In the genomic region with DNA sequence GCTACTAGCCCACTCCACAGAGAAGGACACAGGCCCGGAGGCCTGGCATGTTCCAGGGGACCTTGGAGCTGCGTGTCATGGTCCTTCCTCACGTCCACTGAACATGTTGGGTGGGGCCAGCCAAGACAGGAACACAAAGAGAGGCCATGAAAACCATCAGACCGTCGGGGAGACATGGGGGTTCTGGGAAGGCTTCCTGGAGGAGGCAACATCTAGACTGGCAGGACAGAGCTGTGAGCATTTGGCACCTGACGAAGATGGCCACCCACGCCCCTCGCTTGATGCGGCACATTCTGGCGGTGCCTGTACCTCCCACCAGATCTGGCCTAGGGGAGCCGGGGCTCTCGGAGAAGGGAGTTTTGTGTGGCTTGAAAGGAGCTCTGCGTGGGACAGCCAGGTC, we compare ENCODE assay signal across 30 cellular contexts. TPM values are rescaled to one million over a fixed set of nuclear protein-coding genes. Genes with fewer than 3 reads are reported as not detected.
DNase-seq lines count a peak whose midpoint lies in the region; ATAC-seq, FAIRE-seq and TF ChIP-seq lines count a peak whose summit lies in the region.
"Had no signal": no experiment of that assay in that cellular context is flagged by ENCODE, and none has a peak within 500 bp of the region (broad histone marks: within the 10 kb centered on the region; RNA-seq: fewer than 3 reads in every experiment).

No MANE protein-coding gene starts in this region.

- no peaks in the 10 kb centered on the region for H3K27me3 ChIP-seq in SK-N-SH (ENCODE audit: insufficient read depth)
- no peaks in the 10 kb centered on the region for H3K27me3 ChIP-seq in K562 (ENCODE audit: control insufficient read depth in 2 of 2, insufficient read depth in 2 of 2, low read length in 2 of 2)
- H3K27me3 ChIP-seq in neural progenitor cell: no peaks in the 10 kb centered on the region
- H3K27me3 ChIP-seq: SJSA1 had no signal

- H3K4me1 ChIP-seq in SK-N-SH (ENCODE audit: control insufficient read depth in 1 of 2, insufficient read depth in 2 of 2, low read depth in 1 of 2, low read length in 1 of 2): peaks cover 0 to 19% of the 10 kb centered on the region in 2 experiments; a peak in 1 of 4 replicates
- H3K4me1 ChIP-seq in A549: no peaks in the 10 kb centered on the region
- H3K4me1 ChIP-seq in K562 (replicated peaks in 1 of 2; ENCODE audit: control insufficient read depth in 2 of 2, insufficient read depth in 2 of 2, low read length in 2 of 2): peaks cover 0 to 17% of the 10 kb centered on the region in 2 experiments; a peak in 2 of 5 replicates
- peaks cover under 1% of the 10 kb centered on the region for H3K4me1 ChIP-seq in neural progenitor cell
- H3K4me1 ChIP-seq: HAP-1, SJSA1 had no signal

- TF ChIP-seq CTCF in SK-N-SH (IDR thresholded peaks at IDR 0.05): no peak
- TF ChIP-seq CTCF in A549 (IDR thresholded peaks at IDR 0.05): no peak
- TF ChIP-seq CTCF in K562 (IDR thresholded peaks at IDR 0.05 in 2 of 3, conservative IDR thresholded peaks at IDR 0.05 in 1 of 3; ENCODE audit: insufficient read depth in 2 of 3, low read depth in 1 of 3, low read length in 3 of 3): no peak
- TF ChIP-seq CTCF in neural progenitor cell (IDR thresholded peaks at IDR 0.05): no peak

- FAIRE-seq in A549 (lab: Jason Lieb, UNC): no peak
- no peak for FAIRE-seq in K562 (lab: Jason Lieb, UNC)
- no peak for FAIRE-seq in RCC 7860 (lab: Jason Lieb, UNC)
- FAIRE-seq in GM19239 (lab: Jason Lieb, UNC): no peak
- no peak for FAIRE-seq in HTR-8/SVneo (lab: Jason Lieb, UNC)
- FAIRE-seq: G401.6, GM12878 had no signal

- TF ChIP-seq POLR2A in A549 (IDR thresholded peaks at IDR 0.05; ENCODE audit: low read length): no peak
- TF ChIP-seq POLR2A in K562 (conservative IDR thresholded peaks at IDR 0.05): no peak

- no peak for TF ChIP-seq EP300 in SK-N-SH (IDR thresholded peaks at IDR 0.05; ENCODE audit: borderline replicate concordance in 1 of 2, low read depth in 1 of 2, low read length in 1 of 2)
- no peak for TF ChIP-seq EP300 in A549 (IDR thresholded peaks at IDR 0.05)
- TF ChIP-seq EP300 in K562 (IDR thresholded peaks at IDR 0.05; ENCODE audit: low read length): no peak

- no peaks in the 10 kb centered on the region for H3F3A ChIP-seq in SK-N-SH (replicated peaks; ENCODE audit: insufficient read depth)
- peaks cover 7% of the 10 kb centered on the region for H3F3A ChIP-seq in neural progenitor cell (ENCODE audit: low read depth)

- no peak overlapping the region for H3K4me3 Mint-ChIP-seq in neural progenitor cell
- H3K4me3 Mint-ChIP-seq: CD4-positive, alpha-beta memory T cell; HFFc6 had no signal

- in situ Hi-C loops in K562 (cut with MboI): no loop called here

- peak; percentile 9 for DNase-seq in SK-N-SH
- no peak for DNase-seq in A549 (ENCODE audit: low read depth in 1 of 2, low spot score in 1 of 2)
- DNase-seq in K562 (ENCODE audit: extremely low read depth in 1 of 4, low spot score in 3 of 4): no peak
- DNase-seq in neural progenitor cell (ENCODE audit: low spot score): no peak
- no peak for DNase-seq in RCC 7860 (ENCODE audit: low spot score)
- no peak for DNase-seq in GM19239 (ENCODE audit: insufficient read length, low spot score)
- DNase-seq in HTR-8/SVneo (ENCODE audit: insufficient read length, low spot score): no peak
- DNase-seq: ACHN; C1 segment of cervical spinal cord; CD4-positive, alpha-beta memory T cell; COR-L47; GOT3; HFFc6; IMR-90; NCI-H1048; NCI-H1417; NCI-H1694; NCI-H2029 treated with DMSO at 0.1 percent for 48 hours; NCI-H2227 treated with DMSO at 0.1 percent for 48 hours; NCI-H526 treated with DMSO at 0.1 percent for 48 hours; Right ventricle myocardium superior; RPMI8226 had no signal

- H2AFZ ChIP-seq in SK-N-SH (ENCODE audit: low read depth) (no peak overlapping the region), K562 (ENCODE audit: low read depth, low read length) (no peak overlapping the region), neural progenitor cell (replicated peaks) (no peak overlapping the region)
- H2AFZ ChIP-seq: PC-9 had no signal

- H3K9me3 ChIP-seq in SK-N-SH: no peaks in the 10 kb centered on the region
- no peaks in the 10 kb centered on the region for H3K9me3 ChIP-seq in A549
- no peaks in the 10 kb centered on the region for H3K9me3 ChIP-seq in K562 (replicated peaks; ENCODE audit: control insufficient read depth, insufficient read depth, low read depth, low read length)
- H3K9me3 ChIP-seq in neural progenitor cell (ENCODE audit: low read depth): no peaks in the 10 kb centered on the region
- H3K9me3 ChIP-seq: HAP-1, SJSA1 had no signal

- H3K27me3 Mint-ChIP-seq in neural progenitor cell (ENCODE audit: insufficient read depth, low read depth): peaks cover 1% of the 10 kb centered on the region
- H3K27me3 Mint-ChIP-seq: CD4-positive, alpha-beta memory T cell had no signal

- H3K79me2 ChIP-seq in SK-N-SH (ENCODE audit: insufficient read depth) (no peaks in the 10 kb centered on the region), K562 (ENCODE audit: control insufficient read depth, insufficient read depth, low read length) (no peaks in the 10 kb centered on the region), neural progenitor cell (ENCODE audit: low read depth) (no peaks in the 10 kb centered on the region)

- TF ChIP-seq RAD21 in SK-N-SH (IDR thresholded peaks at IDR 0.05; ENCODE audit: low read length) (no peak), A549 (conservative IDR thresholded peaks at IDR 0.05 in 1 of 2, IDR thresholded peaks at IDR 0.05 in 1 of 2) (no peak), K562 (CRISPR knock-in tag; conservative IDR thresholded peaks at IDR 0.05 in 1 of 2, IDR thresholded peaks at IDR 0.05 in 1 of 2) (no peak)

- H3K9me1 ChIP-seq in K562 (ENCODE audit: control insufficient read depth, insufficient read depth, low read length): no peaks in the 10 kb centered on the region

- CTCF ChIA-PET in SK-N-SH (lab: Yijun Ruan, JAX) (interaction anchor here (10.2 to 24.0 kb wide), 2 partner anchors 7 to 32 kb away, joined by 68 to 642 read pairs; partner anchors contain the start of gene PRR5), A549 (lab: Yijun Ruan, JAX) (interaction anchor here (1.0 to 2.2 kb wide), 3 partner anchors 8 to 43 kb away, joined by 3 to 10 read pairs (median 5); no protein-coding TSS in a partner anchor), K562 (lab: Yijun Ruan, JAX; ENCODE audit: low intra/inter-chr PET ratio) (no interaction called here)

- peaks cover 17% of the 10 kb centered on the region for H3K4me1 Mint-ChIP-seq in neural progenitor cell
- H3K4me1 Mint-ChIP-seq: CD4-positive, alpha-beta memory T cell had no signal

- no peak overlapping the region for H3K9ac ChIP-seq in SK-N-SH
- H3K9ac ChIP-seq in K562 (ENCODE audit: insufficient read depth in 1 of 2, low read depth in 2 of 2, low read length in 2 of 2): no peak overlapping the region
- no peak overlapping the region for H3K9ac ChIP-seq in neural progenitor cell
- H3K9ac ChIP-seq: KMS-11 had no signal

- no peak overlapping the region for H3K27ac ChIP-seq in SK-N-SH (ENCODE audit: low read depth in 2 of 2, low read length in 1 of 2)
- H3K27ac ChIP-seq in A549: no peak overlapping the region
- no peak overlapping the region for H3K27ac ChIP-seq in K562 (ENCODE audit: extremely low read depth, low read depth, low read length)
- H3K27ac ChIP-seq in neural progenitor cell: no peak overlapping the region
- H3K27ac ChIP-seq: 22Rv1, KMS-11, PC-9, SJSA1 had no signal

- H3K36me3 ChIP-seq in SK-N-SH (replicated peaks in 1 of 2; ENCODE audit: control insufficient read depth in 1 of 2, insufficient read depth in 2 of 2, low read length in 1 of 2) (no peaks in the 10 kb centered on the region), K562 (ENCODE audit: control insufficient read depth, insufficient read depth, low read length) (peaks cover 6% of the 10 kb centered on the region; the same call in 2 of the 3 replicates), neural progenitor cell (no peaks in the 10 kb centered on the region)
- H3K36me3 ChIP-seq: HAP-1, SJSA1 had no signal

- 87% methylated on average over 11 of the region's 13 CpGs for WGBS in SK-N-SH (ENCODE audit: low lambda C conversion rate)
- WGBS in A549 (ENCODE audit: missing lambda C conversion rate): 98% methylated on average over 8 of the region's 13 CpGs
- 89% methylated on average over 10 of the region's 13 CpGs for WGBS in K562 (ENCODE audit: insufficient coverage, low coverage, missing lambda C conversion rate)

- no peak for ATAC-seq in SK-N-SH treated with all-trans-retinoic acid at 6 μM for 48 hours
- no peak for ATAC-seq in A549
- no peak for ATAC-seq in K562
- ATAC-seq: GM12878 had no signal

- BruUV-seq in K562 (replicated peaks; lab: Mats Ljungman, UMichigan): no TSS peak

- POLR2A ChIA-PET in SK-N-SH (lab: Yijun Ruan, JAX): no interaction called here
- POLR2A ChIA-PET in A549 (lab: Yijun Ruan, JAX): no interaction called here
- POLR2A ChIA-PET in K562 (lab: Yijun Ruan, JAX): no interaction called here

- H4K20me1 ChIP-seq in SK-N-SH (ENCODE audit: insufficient read depth) (no peaks in the 10 kb centered on the region), K562 (replicated peaks; ENCODE audit: control insufficient read depth, insufficient read depth, low read length) (no peaks in the 10 kb centered on the region), neural progenitor cell (ENCODE audit: low read depth) (no peaks in the 10 kb centered on the region)

- no peaks in the 10 kb centered on the region for H3K9me3 Mint-ChIP-seq in neural progenitor cell
- H3K9me3 Mint-ChIP-seq: CD4-positive, alpha-beta memory T cell had no signal

- intact Hi-C loops in K562 (cut with micrococcal nuclease): no loop called here

- no peaks in the 10 kb centered on the region for H3K9me2 ChIP-seq in SK-N-SH

- H3K36me3 Mint-ChIP-seq in neural progenitor cell: no peaks in the 10 kb centered on the region

- H3K4me2 ChIP-seq in SK-N-SH (no peak overlapping the region), A549 (no peak overlapping the region), K562 (ENCODE audit: insufficient read depth, low read length) (no peak overlapping the region), neural progenitor cell (no peak overlapping the region)
- H3K4me2 ChIP-seq: KMS-11, PC-9 had no signal

- no peak overlapping the region for H3K4me3 ChIP-seq in SK-N-SH (ENCODE audit: low read depth in 2 of 2, low read length in 1 of 2)
- H3K4me3 ChIP-seq in A549: no peak overlapping the region
- H3K4me3 ChIP-seq in K562: no peak overlapping the region
- no peak overlapping the region for H3K4me3 ChIP-seq in neural progenitor cell
- H3K4me3 ChIP-seq: GM12878, HAP-1, PC-9, SJSA1 had no signal

- H3K27ac Mint-ChIP-seq in neural progenitor cell: peak overlapping the region; percentile 33
- H3K27ac Mint-ChIP-seq: HFFc6 had no signal

RNA-seq across cellular contexts. Expression of gene ARHGAP8, which starts 24.7 kb away (rescaled TPM):
- polyA plus RNA-seq in SK-N-SH (2012; rRNA removed) (0.05 and 0.08 TPM in 2 replicates), A549 (2011; rRNA removed) (3.3 and 3.8 TPM in 2 replicates), A549 (2017; fragmentation: RNase III; extraction: RNeasy Plus Mini Kit Qiagen cat#74134 plus additional on column Dnase treatment) (1.2 to 1.5 TPM (median 1.4 TPM) in 3 replicates), K562 (2011; rRNA removed) (0.77 and 1.5 TPM in 2 replicates), K562 (2014; fragmentation: Illumina TruSeq; extraction: Trizol) (0.74 and 0.75 TPM in 2 replicates), K562 (2014; fragmentation: Nextera tagmentation; extraction: Ambion mirVana) (under 1 TPM; 0.15 to 0.18 TPM), K562 (2014; rRNA removed) (1.1 and 1.5 TPM in 2 replicates)
- 0.09 TPM in 1 of 2 replicates, not detected in the other for polyA plus RNA-seq in SK-N-SH (2012; cell fraction: cytosol; rRNA removed)
- polyA plus RNA-seq in SK-N-SH (2012; cell fraction: nucleus; rRNA removed): 0.20 and 0.38 TPM in 2 replicates
- 4.6 and 5.2 TPM in 2 replicates for polyA plus RNA-seq in A549 (2012; cell fraction: cytosol; rRNA removed)
- polyA plus RNA-seq in A549 (2012; cell fraction: nucleus; rRNA removed): 16.2 and 18.8 TPM in 2 replicates
- polyA minus RNA-seq in A549 (2011; rRNA and poly(A)+ RNA removed): 2.9 and 3.6 TPM in 2 replicates
- total RNA-seq in K562 (2011; cell fraction: chromatin; rRNA removed; ENCODE audit: low replicate concordance): 8.0 and 13.9 TPM in 2 replicates
- 5.8 and 7.1 TPM in 2 replicates for total RNA-seq in K562 (2011; cell fraction: nucleolus; rRNA removed)
- 7.0 and 9.0 TPM in 2 replicates for total RNA-seq in K562 (2011; cell fraction: nucleoplasm; rRNA removed)
- total RNA-seq in K562 (2014; rRNA removed) (0.36 and 0.78 TPM in 2 replicates), K562 (2014; rRNA removed; fragmentation: Illumina TruSeq; extraction: Trizol) (0.26 and 0.62 TPM in 2 replicates), K562 (2015; rRNA removed; fragmentation: Illumina TruSeq; extraction: Trizol) (0.30 and 0.43 TPM in 2 replicates), K562 (2021) (1.5 and 2.2 TPM in 2 replicates), neural progenitor cell (ENCODE audit: low replicate concordance) (3.0 and 8.9 TPM in 2 replicates)
- 1.2 and 1.3 TPM in 2 replicates for polyA plus RNA-seq in K562 (2011; cell fraction: cytosol; rRNA removed)
- 2.4 and 3.8 TPM in 2 replicates for polyA plus RNA-seq in K562 (2011; cell fraction: nucleus; rRNA removed)
- 0.48 and 1.4 TPM in 2 replicates for polyA plus RNA-seq in K562 (2012)
- polyA minus RNA-seq in K562 (2011; rRNA and poly(A)+ RNA removed): 0.18 and 0.42 TPM in 2 replicates
- not detected in 2 replicates for polyA minus RNA-seq in K562 (2011; cell fraction: cytosol; rRNA and poly(A)+ RNA removed)
- 0.54 and 1.4 TPM in 2 replicates for polyA minus RNA-seq in K562 (2011; cell fraction: nucleus; rRNA and poly(A)+ RNA removed)
- total RNA-seq: GM12878, HFFc6, Right ventricle myocardium superior, SJSA1 had no signal
- polyA plus RNA-seq: CD4-positive, alpha-beta memory T cell had no signal

RNA-seq across cellular contexts. Expression of gene PRR5, which starts 25.7 kb away (rescaled TPM):
- polyA plus RNA-seq in SK-N-SH (2012; rRNA removed) (1.3 TPM in 2 replicates), A549 (2011; rRNA removed) (7.1 and 8.5 TPM in 2 replicates), A549 (2017; fragmentation: RNase III; extraction: RNeasy Plus Mini Kit Qiagen cat#74134 plus additional on column Dnase treatment) (15.7 to 19.5 TPM (median 17.7 TPM) in 3 replicates), K562 (2011; rRNA removed) (10.1 and 14.5 TPM in 2 replicates), K562 (2014; fragmentation: Illumina TruSeq; extraction: Trizol) (6.6 and 9.5 TPM in 2 replicates), K562 (2014; fragmentation: Nextera tagmentation; extraction: Ambion mirVana) (under 1 TPM; 0.13 to 0.49 TPM), K562 (2014; rRNA removed) (18.6 and 20.3 TPM in 2 replicates)
- 0.86 and 1.4 TPM in 2 replicates for polyA plus RNA-seq in SK-N-SH (2012; cell fraction: cytosol; rRNA removed)
- polyA plus RNA-seq in SK-N-SH (2012; cell fraction: nucleus; rRNA removed): 2.5 and 2.6 TPM in 2 replicates
- 14.8 and 25.1 TPM in 2 replicates for polyA plus RNA-seq in A549 (2012; cell fraction: cytosol; rRNA removed)
- 35.0 and 39.1 TPM in 2 replicates for polyA plus RNA-seq in A549 (2012; cell fraction: nucleus; rRNA removed)
- polyA minus RNA-seq in A549 (2011; rRNA and poly(A)+ RNA removed): 9.0 and 12.0 TPM in 2 replicates
- 27.6 and 71.3 TPM in 2 replicates for total RNA-seq in K562 (2011; cell fraction: chromatin; rRNA removed; ENCODE audit: low replicate concordance)
- 52.4 and 59.9 TPM in 2 replicates for total RNA-seq in K562 (2011; cell fraction: nucleolus; rRNA removed)
- 38.4 and 39.2 TPM in 2 replicates for total RNA-seq in K562 (2011; cell fraction: nucleoplasm; rRNA removed)
- total RNA-seq in K562 (2014; rRNA removed) (13.3 and 18.4 TPM in 2 replicates), K562 (2014; rRNA removed; fragmentation: Illumina TruSeq; extraction: Trizol) (3.1 and 4.6 TPM in 2 replicates), K562 (2015; rRNA removed; fragmentation: Illumina TruSeq; extraction: Trizol) (7.5 and 9.5 TPM in 2 replicates), K562 (2021) (21.0 and 26.2 TPM in 2 replicates), neural progenitor cell (ENCODE audit: low replicate concordance) (4.0 and 18.6 TPM in 2 replicates)
- polyA plus RNA-seq in K562 (2011; cell fraction: cytosol; rRNA removed): 14.2 and 35.6 TPM in 2 replicates
- polyA plus RNA-seq in K562 (2011; cell fraction: nucleus; rRNA removed): 22.8 and 38.7 TPM in 2 replicates
- 10.9 and 11.6 TPM in 2 replicates for polyA plus RNA-seq in K562 (2012)
- 9.7 and 11.6 TPM in 2 replicates for polyA minus RNA-seq in K562 (2011; rRNA and poly(A)+ RNA removed)
- polyA minus RNA-seq in K562 (2011; cell fraction: cytosol; rRNA and poly(A)+ RNA removed): 14.1 and 21.0 TPM in 2 replicates
- 22.3 and 30.8 TPM in 2 replicates for polyA minus RNA-seq in K562 (2011; cell fraction: nucleus; rRNA and poly(A)+ RNA removed)
